Comparison of ENCODE assay signal across 24 cellular contexts in the genomic region with DNA sequence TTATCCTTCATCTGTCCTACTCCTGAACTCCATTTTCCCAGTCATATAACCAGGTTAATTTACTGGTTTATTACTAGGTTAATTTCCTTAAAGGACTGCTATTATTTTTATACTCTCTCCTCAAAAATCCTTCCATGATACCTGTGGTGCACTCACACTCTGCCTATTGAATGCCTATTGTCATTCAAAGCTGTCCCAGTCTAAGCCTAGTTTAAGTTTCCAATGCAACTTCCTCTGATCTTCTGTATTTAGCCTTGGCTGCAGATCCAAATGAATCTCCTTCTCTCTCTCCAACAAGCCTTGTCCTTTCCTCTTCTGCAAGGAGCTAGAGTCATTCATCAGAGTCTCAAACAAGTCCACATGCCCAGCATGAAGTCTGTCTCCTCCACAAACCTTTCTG. TPM values are rescaled to one million over a fixed set of nuclear protein-coding genes. Genes with fewer than 3 reads are reported as not detected.
"Had no signal": no experiment of that assay in that cellular context is flagged by ENCODE, and none has a peak within 500 bp of the region (broad histone marks: within the 10 kb centered on the region; RNA-seq: fewer than 3 reads in every experiment).

No MANE protein-coding gene starts in this region.

- FAIRE-seq: colon had no signal

- H3K27me3 ChIP-seq: heart right ventricle, ovary, sigmoid colon, spleen, tibial nerve, upper lobe of right lung, vagina had no signal

- H3K9me3 ChIP-seq: heart right ventricle, lower lobe of right lung, ovary, sigmoid colon, spleen, thoracic aorta, tibial nerve, upper lobe of right lung, vagina had no signal

- H3K4me3 ChIP-seq: heart right ventricle, lower lobe of right lung, ovary, sigmoid colon, spleen, thoracic aorta, tibial nerve, upper lobe of right lung, vagina had no signal

- DNase-seq: effector CD8-positive, alpha-beta T cell; endodermal cell; foreskin keratinocyte; glutamatergic neuron; hippocampal formation; immature natural killer cell; islet precursor cell; left colon; left ventricle myocardium superior; lower lobe of right lung; natural killer cell; occipital lobe; ovary; sigmoid colon; spleen; stimulated activated naive B cell treated with anti-CD40 and anti-IgM and Interleukin-4, amounts not matched to agents 10 μg/mL and 1 μg/mL and 100 μg/mL, for 72 hours; upper lobe of right lung had no signal

- ATAC-seq: esophagus mucosa; foreskin keratinocyte; left colon; lower lobe of right lung; natural killer cell; stimulated activated naive B cell treated with anti-CD40 and anti-IgM and Interleukin-4, amounts not matched to agents 10 μg/mL and 1 μg/mL and 100 μg/mL, for 72 hours; upper lobe of right lung had no signal

- H3K36me3 ChIP-seq: heart right ventricle, lower lobe of right lung, ovary, sigmoid colon, spleen, thoracic aorta, tibial nerve, upper lobe of right lung, vagina had no signal

- H3K4me1 ChIP-seq: foreskin keratinocyte, sigmoid colon, spleen, vagina had no signal

- H3K27ac ChIP-seq: epithelial cell of prostate, foreskin keratinocyte, lower lobe of right lung, ovary, sigmoid colon, spleen, tibial nerve, upper lobe of right lung, vagina had no signal

RNA-seq across cellular contexts. Expression of a gene that starts 41.3 kb away (rescaled TPM):
- total RNA-seq: endodermal cell, foreskin keratinocyte, natural killer cell had no signal
